Comparison of ENCODE assay signal across 2 cellular contexts in genomic region chr5:142170254-142170953, GRCh38.
A peak's percentile ranks its signal among the peaks of the same experiment; 100 is the strongest.
TF ChIP-seq lines count a peak whose summit lies in the region.

No MANE protein-coding gene starts in this region.

TF ChIP-seq in HCT116, 20 proteins besides CTCF, POLR2A, EP300 and RAD21:
- no peak for TF ChIP-seq CEBPB (IDR thresholded peaks at IDR 0.05; ENCODE audit: low read depth)
- TF ChIP-seq SRF (IDR thresholded peaks at IDR 0.05; ENCODE audit: low read depth), result peak; percentile 51; the same call in 1 of the 2 replicates

TF ChIP-seq in H1, 55 proteins besides CTCF, POLR2A, EP300 and RAD21:
- TF ChIP-seq NANOG (IDR thresholded peaks at IDR 0.05; ENCODE audit: insufficient read depth, low read depth, low read length, poor library complexity, severe bottlenecking) (no peak), SRF (IDR thresholded peaks at IDR 0.05; ENCODE audit: low read depth, low read length) (peak; percentile 79)
